In genomic region chr4:121786221-121786620, GRCh38 we compare ENCODE assay signal across 27 cellular contexts. TPM values are rescaled to one million over a fixed set of nuclear protein-coding genes. Genes with fewer than 3 reads are reported as not detected.
DNase-seq lines count a peak whose midpoint lies in the region; ATAC-seq, FAIRE-seq and TF ChIP-seq lines count a peak whose summit lies in the region.
"Had no signal": no experiment of that assay in that cellular context is flagged by ENCODE, and none has a peak within 500 bp of the region (broad histone marks: within the 10 kb centered on the region; RNA-seq: fewer than 3 reads in every experiment).

No MANE protein-coding gene starts in this region.

- TF ChIP-seq POLR2A in A549 (IDR thresholded peaks at IDR 0.05; ENCODE audit: low read length) (no peak), IMR-90 (IDR thresholded peaks at IDR 0.05; ENCODE audit: low read depth, low read length) (no peak), sigmoid colon (IDR thresholded peaks at IDR 0.05) (no peak)

- no peak for FAIRE-seq in A549 (lab: Jason Lieb, UNC)
- FAIRE-seq: D721Med, H1, HepG2 had no signal

- peak overlapping the region; percentile 85; the same call in 1 of the 2 replicates for H4K5ac ChIP-seq in IMR-90 (ENCODE audit: low read depth, low read length)

- no peaks in the 10 kb centered on the region for H3K9me2 ChIP-seq in PC-9 (ENCODE audit: insufficient read depth)

- H4K91ac ChIP-seq in IMR-90 (ENCODE audit: insufficient read depth, low read depth, low read length): peak overlapping the region; percentile 100

- no peaks in the 10 kb centered on the region for H3F3A ChIP-seq in PC-9 (ENCODE audit: insufficient read depth, low read depth)

- H4K20me1 ChIP-seq in IMR-90 (ENCODE audit: insufficient read depth, low read length) (no peaks in the 10 kb centered on the region), fibroblast of lung (ENCODE audit: control insufficient read depth, extremely low read depth, insufficient read depth, low read length) (no peaks in the 10 kb centered on the region), PC-9 (ENCODE audit: insufficient read depth) (no peaks in the 10 kb centered on the region)

- H3K18ac ChIP-seq in IMR-90 (ENCODE audit: low read depth, low read length): peak overlapping the region; percentile 77

- H2BK5ac ChIP-seq in IMR-90 (ENCODE audit: low read depth, low read length, poor library complexity, severe bottlenecking): peak overlapping the region; percentile 98

- H2BK15ac ChIP-seq in IMR-90 (ENCODE audit: low read depth, low read length): peak overlapping the region; percentile 84; the same call in 2 of the 3 replicates

- peaks cover 0 to 21% of the 10 kb centered on the region in 2 experiments; a peak in 2 of 4 replicates for H3K79me1 ChIP-seq in IMR-90 (ENCODE audit: low read depth in 1 of 2, low read length in 2 of 2)

- H3K9me3 ChIP-seq in A549: no peaks in the 10 kb centered on the region
- H3K9me3 ChIP-seq in IMR-90 (ENCODE audit: control insufficient read depth, insufficient read depth, low read length): peaks cover 3% of the 10 kb centered on the region; the same call in 1 of the 2 replicates
- H3K9me3 ChIP-seq in fibroblast of lung (ENCODE audit: control insufficient read depth, insufficient read depth, low read depth, low read length): no peaks in the 10 kb centered on the region
- no peaks in the 10 kb centered on the region for H3K9me3 ChIP-seq in sigmoid colon
- H3K9me3 ChIP-seq in PC-9 (ENCODE audit: insufficient read depth, low read depth): no peaks in the 10 kb centered on the region; the same call in 1 of the 2 replicates
- H3K9me3 ChIP-seq: BE2C had no signal

- H3K9me1 ChIP-seq in IMR-90 (ENCODE audit: insufficient read depth, low read length): peaks cover 17% of the 10 kb centered on the region

- H4K8ac ChIP-seq in IMR-90 (ENCODE audit: low read depth in 2 of 2, low read length in 2 of 2): peak overlapping the region; percentile 92 to 97; a peak in 3 of 4 replicates

- H3K9ac ChIP-seq in IMR-90 (ENCODE audit: low read depth, low read length) (no peak overlapping the region), fibroblast of lung (ENCODE audit: insufficient read depth, low read length) (no peak overlapping the region)

- H2AFZ ChIP-seq in IMR-90 (replicated peaks; ENCODE audit: low read length, poor library complexity) (no peak overlapping the region), fibroblast of lung (ENCODE audit: low read length) (no peak overlapping the region), PC-9 (no peak overlapping the region)

- POLR2A ChIA-PET in A549 (lab: Yijun Ruan, JAX): interaction anchor here (1.4 kb wide), 1 partner anchor 89 kb away, joined by 3 read pairs; the partner anchor contains the start of gene ANXA5
- POLR2A ChIA-PET in IMR-90 (lab: Charles Lee; ENCODE audit: unreplicated experiment): no interaction called here
- POLR2A ChIA-PET in PC-9 (lab: Charles Lee; ENCODE audit: unreplicated experiment): no interaction called here

- peak overlapping the region; percentile 98; the same call in 1 of the 2 replicates for H3K4ac ChIP-seq in IMR-90 (ENCODE audit: low read depth, low read length)

- TF ChIP-seq EP300 in A549 (IDR thresholded peaks at IDR 0.05): no peak
- TF ChIP-seq EP300 in sigmoid colon (IDR thresholded peaks at IDR 0.05): no peak

- peak overlapping the region; percentile 18; the same call in 1 of the 2 replicates for H3K23ac ChIP-seq in IMR-90 (ENCODE audit: low read depth, low read length)

- H3K56ac ChIP-seq in IMR-90 (ENCODE audit: extremely low read depth, insufficient read depth, low read length): no peak overlapping the region; the same call in 1 of the 2 replicates

- intact Hi-C loops in IMR-90 (cut with micrococcal nuclease): no loop called here
- intact Hi-C loops in sigmoid colon (cut with DNase I): no loop called here
- intact Hi-C loops in PC-9 (cut with micrococcal nuclease; ENCODE audit: unreplicated experiment): no loop called here

- peak overlapping the region; percentile 96 for H3K14ac ChIP-seq in IMR-90 (replicated peaks; ENCODE audit: low read depth, low read length)

- 63% methylated on average over 2 of the region's 2 CpGs for WGBS in A549 (ENCODE audit: missing lambda C conversion rate)
- no CpG with 5 or more reads among the region's 2 CpGs for WGBS in IMR-90 (ENCODE audit: extremely low coverage in 2 of 2, insufficient read length in 1 of 2), 2 experiments
- WGBS in sigmoid colon, 2 donors: 69 to 86% methylated on average over 2 of the region's 2 CpGs

- H3K4me1 ChIP-seq in A549 (peaks cover 32% of the 10 kb centered on the region), IMR-90 (ENCODE audit: control insufficient read depth, insufficient read depth, low read length) (peaks cover 23% of the 10 kb centered on the region), fibroblast of lung (ENCODE audit: control insufficient read depth, extremely low read depth, insufficient read depth, low read length) (peaks cover 15% of the 10 kb centered on the region), sigmoid colon (peaks cover 0 to 7% (median 0%) of the 10 kb centered on the region in 4 donors), PC-9 (replicated peaks; ENCODE audit: insufficient read depth) (peaks cover 23% of the 10 kb centered on the region)
- H3K4me1 ChIP-seq: BE2C had no signal

- H3K4me3 ChIP-seq in A549 (no peak overlapping the region), IMR-90 (ENCODE audit: insufficient read depth, low read depth, low read length) (no peak overlapping the region), fibroblast of lung (replicated peaks in 1 of 4; ENCODE audit: control extremely low read depth in 1 of 4, insufficient read depth in 1 of 4, low read depth in 3 of 4, low read length in 4 of 4) (no peak overlapping the region), sigmoid colon (no peak overlapping the region), PC-9 (no peak overlapping the region)
- H3K4me3 ChIP-seq: SK-N-MC had no signal

- H3K27me3 ChIP-seq in IMR-90 (ENCODE audit: control insufficient read depth, insufficient read depth, low read length) (no peaks in the 10 kb centered on the region), fibroblast of lung (ENCODE audit: control insufficient read depth, insufficient read depth, low read length) (no peaks in the 10 kb centered on the region), sigmoid colon (no peaks in the 10 kb centered on the region), PC-9 (ENCODE audit: insufficient read depth, low read depth) (no peaks in the 10 kb centered on the region)

- TF ChIP-seq RAD21 in A549 (conservative IDR thresholded peaks at IDR 0.05 in 1 of 2, IDR thresholded peaks at IDR 0.05 in 1 of 2) (no peak), IMR-90 (IDR thresholded peaks at IDR 0.05; ENCODE audit: low read length) (no peak)

- no peak overlapping the region for H2AK9ac ChIP-seq in IMR-90 (replicated peaks; ENCODE audit: low read depth, low read length, poor library complexity)

- H3K4me2 ChIP-seq in A549 (no peak overlapping the region), IMR-90 (ENCODE audit: low read depth, low read length) (no peak overlapping the region), fibroblast of lung (ENCODE audit: extremely low read depth, insufficient read depth, low read length) (no peak overlapping the region), PC-9 (no peak overlapping the region)

- peak overlapping the region; percentile 100 for H2BK120ac ChIP-seq in IMR-90 (ENCODE audit: low read depth, low read length)

- H3K36me3 ChIP-seq in IMR-90 (ENCODE audit: control insufficient read depth, insufficient read depth, low read length) (no peaks in the 10 kb centered on the region), fibroblast of lung (ENCODE audit: control insufficient read depth, insufficient read depth, low read length) (no peaks in the 10 kb centered on the region), sigmoid colon (no peaks in the 10 kb centered on the region), PC-9 (ENCODE audit: low read depth) (no peaks in the 10 kb centered on the region)
- H3K36me3 ChIP-seq: BE2C had no signal

- H3K79me2 ChIP-seq in fibroblast of lung (ENCODE audit: control insufficient read depth, insufficient read depth, low read length) (no peaks in the 10 kb centered on the region), PC-9 (ENCODE audit: low read depth) (no peaks in the 10 kb centered on the region)

- H3K27ac ChIP-seq in A549: peak overlapping the region; percentile 67 to 76
- H3K27ac ChIP-seq in IMR-90 (ENCODE audit: insufficient read depth, low read length): peak overlapping the region; percentile 66; the same call in 1 of the 2 replicates
- peak overlapping the region; percentile 94 for H3K27ac ChIP-seq in fibroblast of lung (ENCODE audit: insufficient read depth, low read length)
- peak overlapping the region in 3 of 4 donors; percentile 19 to 31 (median 22) for H3K27ac ChIP-seq in sigmoid colon
- no peak overlapping the region for H3K27ac ChIP-seq in PC-9
- H3K27ac ChIP-seq: HL-60, SK-N-MC had no signal

- DNase-seq in A549 (ENCODE audit: low read depth in 1 of 2, low spot score in 1 of 2): no peak
- no peak for DNase-seq in IMR-90
- DNase-seq in fibroblast of lung (ENCODE audit: low read depth in 2 of 2): no peak
- no peak for DNase-seq in sigmoid colon
- no peak for DNase-seq in LoVo (ENCODE audit: low spot score)
- DNase-seq in PC-9: no peak
- DNase-seq: BE2C, DMS53, GF-D8, KBM-7, NCI-H1092 treated with DMSO at 0.1 percent for 48 hours, NCI-H1436 treated with DMSO at 0.1 percent for 48 hours, NCI-H2029 treated with DMSO at 0.1 percent for 48 hours, NCI-H526, OCI-M1, SHP77 had no signal

- CTCF ChIA-PET in A549 (lab: Yijun Ruan, JAX): no interaction called here
- CTCF ChIA-PET in IMR-90 (lab: Yijun Ruan, JAX): no interaction called here
- CTCF ChIA-PET in PC-9 (lab: Charles Lee): no interaction called here

- in situ Hi-C loops in IMR-90 (cut with MboI; ENCODE audit: low sequenced_read_pairs): no loop called here

- H2AK5ac ChIP-seq in IMR-90 (ENCODE audit: low read depth, low read length): peak overlapping the region; percentile 51; the same call in 1 of the 2 replicates

- peak overlapping the region; percentile 94 for H2BK20ac ChIP-seq in IMR-90 (ENCODE audit: low read depth, low read length)

- BruUV-seq in IMR-90 (replicated peaks; lab: Mats Ljungman, UMichigan): no TSS peak
- no TSS peak for BruUV-seq in PC-9 (replicated peaks; lab: Mats Ljungman, UMichigan)

- ATAC-seq in A549 (no peak), IMR-90 (ENCODE audit: low read depth) (no peak), HG02852 (IDR thresholded peaks at IDR 0.05; ENCODE audit: unreplicated experiment) (no peak), GM19455 (IDR thresholded peaks at IDR 0.05; ENCODE audit: unreplicated experiment) (no peak)
- ATAC-seq: HCT116 had no signal

- dilution Hi-C loops in IMR-90 (cut with HindIII; ENCODE audit: low sequenced_read_pairs, unreplicated experiment): no loop called here

- TF ChIP-seq CTCF in A549 (IDR thresholded peaks at IDR 0.05): no peak
- TF ChIP-seq CTCF in IMR-90 (conservative IDR thresholded peaks at IDR 0.05; ENCODE audit: low read depth, low read length): no peak
- no peak for TF ChIP-seq CTCF in fibroblast of lung (conservative IDR thresholded peaks at IDR 0.05 in 1 of 2, IDR thresholded peaks at IDR 0.05 in 1 of 2; ENCODE audit: low read depth in 1 of 2, low read length in 2 of 2)
- no peak for TF ChIP-seq CTCF in sigmoid colon (IDR thresholded peaks at IDR 0.05)
- TF ChIP-seq CTCF in PC-9 (conservative IDR thresholded peaks at IDR 0.05): no peak

RNA-seq across cellular contexts. Expression of gene EXOSC9, which starts 14.9 kb away (rescaled TPM):
- 30.7 and 43.1 TPM in 2 replicates for polyA plus RNA-seq in A549 (2011; rRNA removed)
- polyA plus RNA-seq in A549 (2012; cell fraction: cytosol; rRNA removed): 15.0 and 16.9 TPM in 2 replicates
- 12.0 and 14.4 TPM in 2 replicates for polyA plus RNA-seq in A549 (2012; cell fraction: nucleus; rRNA removed)
- 31.6 to 36.2 TPM (median 33.6 TPM) in 3 replicates for polyA plus RNA-seq in A549 (2017; fragmentation: RNase III; extraction: RNeasy Plus Mini Kit Qiagen cat#74134 plus additional on column Dnase treatment)
- polyA minus RNA-seq in A549 (2011; rRNA and poly(A)+ RNA removed): 18.0 and 23.7 TPM in 2 replicates
- total RNA-seq in IMR-90 (2012; rRNA removed): 47.5 and 85.8 TPM in 2 replicates
- 27.3 and 34.7 TPM in 2 replicates for polyA plus RNA-seq in IMR-90 (2012; rRNA removed)
- 3.8 and 4.3 TPM in 2 replicates for polyA plus RNA-seq in IMR-90 (2012; cell fraction: cytosol; rRNA removed)
- 5.7 and 33.2 TPM in 2 replicates for polyA plus RNA-seq in IMR-90 (2012; cell fraction: nucleus; rRNA removed; ENCODE audit: low replicate concordance)
- 15.5 and 16.2 TPM in 2 replicates for total RNA-seq in fibroblast of lung
- 33.8 and 41.5 TPM in 2 replicates for polyA plus RNA-seq in fibroblast of lung
- 20.7 and 31.7 TPM in 2 replicates for polyA plus RNA-seq in fibroblast of lung (2012)
- 2.2 and 20.6 TPM in 2 replicates for polyA minus RNA-seq in fibroblast of lung (ENCODE audit: low replicate concordance)
- 10 to 100 TPM; 12.5 to 25.3 (median 18.6) TPM for total RNA-seq in sigmoid colon
- 10 to 100 TPM in 2 of 3 donors, 1 to 10 TPM in 1; 8.3 to 22.3 (median 10.2) TPM for polyA plus RNA-seq in sigmoid colon
- 23.0 and 29.9 TPM in 2 replicates for total RNA-seq in PC-9 (2021)

RNA-seq across cellular contexts. Expression of gene SMIM43, which starts 21.3 kb away (rescaled TPM):
- polyA plus RNA-seq in A549 (2011; rRNA removed) (0.12 TPM in 2 replicates), A549 (2017; fragmentation: RNase III; extraction: RNeasy Plus Mini Kit Qiagen cat#74134 plus additional on column Dnase treatment) (0.38 to 0.45 TPM (median 0.41 TPM) in 3 replicates), IMR-90 (2012; rRNA removed) (2.0 and 2.8 TPM in 2 replicates), fibroblast of lung (1.8 and 2.5 TPM in 2 replicates), sigmoid colon (under 1 TPM in 1 of 3 donors, not detected in 2; 0.44 TPM)
- polyA plus RNA-seq in A549 (2012; cell fraction: cytosol; rRNA removed): 0.03 and 0.13 TPM in 2 replicates
- 0.02 TPM in 1 of 2 replicates, not detected in the other for polyA plus RNA-seq in A549 (2012; cell fraction: nucleus; rRNA removed)
- not detected in 2 replicates for polyA minus RNA-seq in A549 (2011; rRNA and poly(A)+ RNA removed)
- total RNA-seq in IMR-90 (2012; rRNA removed) (1.4 TPM in 2 replicates), fibroblast of lung (0.26 and 0.83 TPM in 2 replicates), sigmoid colon (1 to 10 TPM in 1 of 4 donors, under 1 TPM in 2, not detected in 1; 0.54 to 1.1 (median 0.66) TPM), PC-9 (2021) (not detected in 2 replicates)
- 0.68 and 0.71 TPM in 2 replicates for polyA plus RNA-seq in IMR-90 (2012; cell fraction: cytosol; rRNA removed)
- polyA plus RNA-seq in IMR-90 (2012; cell fraction: nucleus; rRNA removed; ENCODE audit: low replicate concordance): 1.1 and 4.1 TPM in 2 replicates
- polyA plus RNA-seq in fibroblast of lung (2012): 0.83 and 0.94 TPM in 2 replicates
- 1.7 TPM in 1 of 2 replicates, not detected in the other for polyA minus RNA-seq in fibroblast of lung (ENCODE audit: low replicate concordance)
- total RNA-seq: A172, HepG2, HT-29, RPMI7951 had no signal
- polyA plus RNA-seq: HepG2 had no signal

RNA-seq across cellular contexts. Expression of gene CCNA2, which starts 37.5 kb away (rescaled TPM):
- polyA plus RNA-seq in A549 (2011; rRNA removed) (44.2 and 51.0 TPM in 2 replicates), A549 (2017; fragmentation: RNase III; extraction: RNeasy Plus Mini Kit Qiagen cat#74134 plus additional on column Dnase treatment) (33.2 to 36.8 TPM (median 34.9 TPM) in 3 replicates), IMR-90 (2012; rRNA removed) (21.3 and 22.8 TPM in 2 replicates), fibroblast of lung (14.9 and 45.0 TPM in 2 replicates), sigmoid colon (10 to 100 TPM in 2 of 3 donors, 1 to 10 TPM in 1; 3.0 to 22.8 (median 10.9) TPM)
- polyA plus RNA-seq in A549 (2012; cell fraction: cytosol; rRNA removed): 25.3 and 29.7 TPM in 2 replicates
- polyA plus RNA-seq in A549 (2012; cell fraction: nucleus; rRNA removed): 19.0 and 24.0 TPM in 2 replicates
- 13.6 and 16.0 TPM in 2 replicates for polyA minus RNA-seq in A549 (2011; rRNA and poly(A)+ RNA removed)
- total RNA-seq in IMR-90 (2012; rRNA removed) (54.3 and 59.7 TPM in 2 replicates), fibroblast of lung (1.3 and 12.6 TPM in 2 replicates), sigmoid colon (1 to 10 TPM; 2.1 to 2.3 (median 2.2) TPM), PC-9 (2021) (61.9 and 70.7 TPM in 2 replicates)
- 6.7 and 10.4 TPM in 2 replicates for polyA plus RNA-seq in IMR-90 (2012; cell fraction: cytosol; rRNA removed)
- 5.3 and 8.3 TPM in 2 replicates for polyA plus RNA-seq in IMR-90 (2012; cell fraction: nucleus; rRNA removed; ENCODE audit: low replicate concordance)
- polyA plus RNA-seq in fibroblast of lung (2012): 9.6 and 33.0 TPM in 2 replicates
- 0.39 and 8.5 TPM in 2 replicates for polyA minus RNA-seq in fibroblast of lung (ENCODE audit: low replicate concordance)
